ENCODE assay signal across 17 cellular contexts in genomic region chr15:74611341-74611740, GRCh38. TPM values are rescaled to one million over a fixed set of nuclear protein-coding genes. Genes with fewer than 3 reads are reported as not detected.
DNase-seq lines count a peak whose midpoint lies in the region; ATAC-seq, FAIRE-seq and TF ChIP-seq lines count a peak whose summit lies in the region.
"Had no signal": no experiment of that assay in that cellular context is flagged by ENCODE, and none has a peak within 500 bp of the region (broad histone marks: within the 10 kb centered on the region; RNA-seq: fewer than 3 reads in every experiment).

No MANE protein-coding gene starts in this region.

- CTCF ChIA-PET in GM10248 (lab: Yijun Ruan, JAX): interaction anchor here (0.9 to 36.2 kb wide), 6 partner anchors 9 to 165 kb away, joined by 3 to 690 read pairs (median 4); partner anchors contain the start of gene CSK

- H3K9me1 ChIP-seq in keratinocyte (ENCODE audit: control insufficient read depth, extremely low read depth, insufficient read depth, low read length): no peaks in the 10 kb centered on the region

- peak overlapping the region; percentile 49 for H2AFZ ChIP-seq in keratinocyte (ENCODE audit: control insufficient read depth, low read length)

- no peak overlapping the region for H3K9ac ChIP-seq in keratinocyte (ENCODE audit: control insufficient read depth, extremely low read depth, insufficient read depth, low read length)

- H3K4me3 ChIP-seq in left ventricle myocardium inferior: no peak overlapping the region
- no peak overlapping the region for H3K4me3 ChIP-seq in right atrium auricular region
- no peak overlapping the region for H3K4me3 ChIP-seq in keratinocyte (ENCODE audit: control insufficient read depth in 2 of 3, extremely low read depth in 1 of 3, insufficient read depth in 2 of 3, low read depth in 1 of 3, low read length in 3 of 3)
- H3K4me3 ChIP-seq: GM12878 had no signal

- H3K79me2 ChIP-seq in keratinocyte (ENCODE audit: control insufficient read depth, insufficient read depth, low read length): peaks cover 7% of the 10 kb centered on the region

- intact Hi-C loops in left ventricle myocardium inferior (cut with micrococcal nuclease): loop anchor here (10.0 kb wide), 1 partner anchor 67 kb away; the partner anchor contains the start of gene ARID3B

- peaks cover 44% of the 10 kb centered on the region for H3K4me1 ChIP-seq in left ventricle myocardium inferior
- peaks cover 0 to 25% of the 10 kb centered on the region in 2 donors for H3K4me1 ChIP-seq in right atrium auricular region
- H3K4me1 ChIP-seq in keratinocyte (ENCODE audit: control insufficient read depth, extremely low read depth, insufficient read depth, low read length): peaks cover 10% of the 10 kb centered on the region

- H4K20me1 ChIP-seq in keratinocyte (ENCODE audit: control insufficient read depth, extremely low read depth, insufficient read depth, low read length): no peaks in the 10 kb centered on the region

- H3K27ac ChIP-seq in left ventricle myocardium inferior (replicated peaks) (peak overlapping the region; percentile 47), right atrium auricular region (no peak overlapping the region), keratinocyte (ENCODE audit: control insufficient read depth, insufficient read depth, low read length) (no peak overlapping the region)

- H3K27me3 ChIP-seq in left ventricle myocardium inferior (ENCODE audit: low read depth) (no peaks in the 10 kb centered on the region), right atrium auricular region (no peaks in the 10 kb centered on the region), keratinocyte (ENCODE audit: control insufficient read depth, extremely low read depth, insufficient read depth, low read length) (peaks cover 8% of the 10 kb centered on the region)

- no peak for ATAC-seq in GM21825 (IDR thresholded peaks at IDR 0.05; ENCODE audit: unreplicated experiment)
- ATAC-seq: GM12878 had no signal

- no peak for FAIRE-seq in keratinocyte (lab: Jason Lieb, UNC)
- FAIRE-seq: GM12878, GM18507 had no signal

- H3K9me3 ChIP-seq in left ventricle myocardium inferior (replicated peaks) (no peaks in the 10 kb centered on the region), right atrium auricular region (no peaks in the 10 kb centered on the region), keratinocyte (ENCODE audit: control insufficient read depth, low read depth, low read length) (no peaks in the 10 kb centered on the region)

- DNase-seq in left ventricle myocardium inferior: no peak
- DNase-seq in right atrium auricular region (ENCODE audit: low spot score): no peak
- DNase-seq in NCI-H2171 treated with DMSO at 0.1 percent for 48 hours (lab: John Stamatoyannopoulos, UW): peak; percentile 62
- DNase-seq in keratinocyte (ENCODE audit: low read depth, low spot score): no peak
- no peak for DNase-seq in DMS53 treated with DMSO at 0.1 percent for 48 hours (lab: John Stamatoyannopoulos, UW; ENCODE audit: unreplicated experiment)
- no peak for DNase-seq in GM10248 (ENCODE audit: extremely low spot score)
- DNase-seq: 8988T; AML-193; C1 segment of cervical spinal cord; CD4-positive, alpha-beta T cell; DMS53; GOT3; H9; IMR-90 had no signal

- POLR2A ChIA-PET in GM10248 (lab: Yijun Ruan, JAX): interaction anchor here (0.5 to 1.0 kb wide), 3 partner anchors 13 to 503 kb away, joined by 3 to 5 read pairs (median 4); no protein-coding TSS in a partner anchor

- dilution Hi-C loops in keratinocyte (cut with MboI; ENCODE audit: extremely low pct_ligation_motif_present, low sequenced_read_pairs): no loop called here

- peak overlapping the region; percentile 10 for H3K4me2 ChIP-seq in keratinocyte (ENCODE audit: control insufficient read depth, extremely low read depth, insufficient read depth, low read depth, low read length)

- H3K36me3 ChIP-seq in left ventricle myocardium inferior (no peaks in the 10 kb centered on the region), right atrium auricular region (no peaks in the 10 kb centered on the region), keratinocyte (ENCODE audit: control insufficient read depth in 2 of 2, extremely low read depth in 1 of 2, insufficient read depth in 2 of 2, low read length in 2 of 2) (no peaks in the 10 kb centered on the region)

- TF ChIP-seq CTCF in left ventricle myocardium inferior (IDR thresholded peaks at IDR 0.05; ENCODE audit: borderline replicate concordance) (no peak), right atrium auricular region (IDR thresholded peaks at IDR 0.05) (no peak), keratinocyte (optimal IDR thresholded peaks at IDR 0.05 in 1 of 3, IDR thresholded peaks at IDR 0.05 in 1 of 3, conservative IDR thresholded peaks at IDR 0.05 in 1 of 3; ENCODE audit: extremely low read depth in 1 of 3, insufficient read depth in 2 of 3, low read length in 3 of 3) (peak in 1 of 3 experiments; percentile 0), GM10248 (IDR thresholded peaks at IDR 0.05; ENCODE audit: control extremely low read depth, extremely low read depth, low read depth, missing control alignments) (no peak)

RNA-seq across cellular contexts. Expression of gene CLK3, which starts 4.3 kb away (rescaled TPM):
- total RNA-seq in left ventricle myocardium inferior (53.1 TPM), right atrium auricular region (10 to 100 TPM; 52.8 to 59.2 TPM)
- polyA plus RNA-seq in keratinocyte: 54.8 to 72.6 TPM (median 61.2 TPM) in 3 replicates
- 60.4 TPM for polyA plus RNA-seq in keratinocyte (2011; ENCODE audit: low read depth)
- polyA plus RNA-seq in keratinocyte (2011; cell fraction: cytosol; rRNA removed): 36.0 and 49.3 TPM in 2 replicates
- polyA plus RNA-seq in keratinocyte (2011; cell fraction: nucleus; rRNA removed): 122 and 125 TPM in 2 replicates
- 56.1 and 59.3 TPM in 2 replicates for polyA plus RNA-seq in keratinocyte (2012; ENCODE audit: low replicate concordance)
- polyA minus RNA-seq in keratinocyte: 78.1 to 258 TPM (median 94.6 TPM) in 3 replicates
- 27.2 TPM for polyA minus RNA-seq in keratinocyte (2011; cell fraction: cytosol; rRNA and poly(A)+ RNA removed)
- 61.9 and 68.3 TPM in 2 replicates for polyA minus RNA-seq in keratinocyte (2011; cell fraction: nucleus; rRNA and poly(A)+ RNA removed)
